Comparison of ENCODE assay signal across 17 cellular contexts in genomic region chr12:6471992-6472366, GRCh38. TPM values are rescaled to one million over a fixed set of nuclear protein-coding genes. Genes with fewer than 3 reads are reported as not detected.
DNase-seq lines count a peak whose midpoint lies in the region; ATAC-seq and TF ChIP-seq lines count a peak whose summit lies in the region.
"Had no signal": no experiment of that assay in that cellular context is flagged by ENCODE, and none has a peak within 500 bp of the region (broad histone marks: within the 10 kb centered on the region; RNA-seq: fewer than 3 reads in every experiment).

No MANE protein-coding gene starts in this region.

- H3K27ac ChIP-seq in ovary, result no peak overlapping the region

- H3K4me3 ChIP-seq in ovary, result no peak overlapping the region

- peaks cover 28% of the 10 kb centered on the region for H3K36me3 Mint-ChIP-seq in activated T-helper 1 cell treated with anti-CD3 and anti-CD28 coated beads, Interleukin-12 subunit alpha, Interleukin-12 subunit beta, Interleukin-2, Interleukin-4 antibody, amounts not matched to agents 30 ng/mL and 10 ng/mL and 1 ng/mL, durations not matched to agents 14 hours and 24 hours and 36 hours (ENCODE audit: low read depth)

- H3K27me3 Mint-ChIP-seq in activated T-helper 1 cell treated with anti-CD3 and anti-CD28 coated beads, Interleukin-12 subunit alpha, Interleukin-12 subunit beta, Interleukin-2, Interleukin-4 antibody, amounts not matched to agents 30 ng/mL and 10 ng/mL and 1 ng/mL, durations not matched to agents 14 hours and 24 hours and 36 hours (ENCODE audit: insufficient read depth), result peaks cover 1% of the 10 kb centered on the region

- no peaks in the 10 kb centered on the region for H3K9me3 ChIP-seq in ovary
- H3K9me3 ChIP-seq: gastrocnemius medialis, Peyer's patch had no signal

- H3K27ac Mint-ChIP-seq in activated T-helper 1 cell treated with anti-CD3 and anti-CD28 coated beads, Interleukin-12 subunit alpha, Interleukin-12 subunit beta, Interleukin-2, Interleukin-4 antibody, amounts not matched to agents 30 ng/mL and 10 ng/mL and 1 ng/mL, durations not matched to agents 14 hours and 24 hours and 36 hours, result peak overlapping the region; percentile 85

- no peak for TF ChIP-seq CTCF in ovary (IDR thresholded peaks at IDR 0.05)

- TF ChIP-seq EP300 in ovary (IDR thresholded peaks at IDR 0.05), result no peak

- DNase-seq in AG08395 (ENCODE audit: low spot score) (peak; percentile 69), EH (ENCODE audit: low read depth) (peak; percentile 33), kidney glomerular epithelial cell (lab: John Stamatoyannopoulos, UW) (peak; percentile 14), DMS114 treated with DMSO at 0.1 percent for 48 hours (lab: John Stamatoyannopoulos, UW; ENCODE audit: unreplicated experiment) (no peak), ovary (no peak)
- DNase-seq in activated T-helper 1 cell treated with anti-CD3 and anti-CD28 coated beads, Interleukin-12 subunit alpha, Interleukin-12 subunit beta, Interleukin-2, Interleukin-4 antibody, amounts not matched to agents 30 ng/mL and 10 ng/mL and 1 ng/mL, durations not matched to agents 14 hours and 24 hours and 36 hours (ENCODE audit: low spot score), result no peak
- DNase-seq: amygdala; CD8-positive, alpha-beta T cell; gastrocnemius medialis; kidney; NCI-H1694; NCI-H526 treated with DMSO at 0.1 percent for 48 hours; Peyer's patch had no signal

- no peaks in the 10 kb centered on the region for H3K9me3 Mint-ChIP-seq in activated T-helper 1 cell treated with anti-CD3 and anti-CD28 coated beads, Interleukin-12 subunit alpha, Interleukin-12 subunit beta, Interleukin-2, Interleukin-4 antibody, amounts not matched to agents 30 ng/mL and 10 ng/mL and 1 ng/mL, durations not matched to agents 14 hours and 24 hours and 36 hours
- H3K9me3 Mint-ChIP-seq: CD8-positive, alpha-beta T cell had no signal

- H3K4me1 ChIP-seq in ovary (ENCODE audit: insufficient read depth), result peaks cover 3% of the 10 kb centered on the region

- no peaks in the 10 kb centered on the region for H3K36me3 ChIP-seq in ovary
- H3K36me3 ChIP-seq: gastrocnemius medialis, Peyer's patch had no signal

- 74 to 82% (median 79%) methylated on average over 1 of the region's 1 CpG for WGBS in ovary, 3 donors

- intact Hi-C loops in activated T-helper 1 cell treated with anti-CD3 and anti-CD28 coated beads, Interleukin-12 subunit alpha, Interleukin-12 subunit beta, Interleukin-2, Interleukin-4 antibody, amounts not matched to agents 30 ng/mL and 10 ng/mL and 1 ng/mL, durations not matched to agents 14 hours and 24 hours and 36 hours (cut with micrococcal nuclease), result loop anchor here (2.0 to 5.0 kb wide), 5 partner anchors 85 to 470 kb away; partner anchors contain the start of genes C12orf57, IFFO1 and RNU7-1
- intact Hi-C loops in ovary (cut with DNase I), result no loop called here

- no peaks in the 10 kb centered on the region for H3K27me3 ChIP-seq in ovary
- H3K27me3 ChIP-seq: gastrocnemius medialis, Peyer's patch had no signal

- peaks cover 43% of the 10 kb centered on the region for H3K4me1 Mint-ChIP-seq in activated T-helper 1 cell treated with anti-CD3 and anti-CD28 coated beads, Interleukin-12 subunit alpha, Interleukin-12 subunit beta, Interleukin-2, Interleukin-4 antibody, amounts not matched to agents 30 ng/mL and 10 ng/mL and 1 ng/mL, durations not matched to agents 14 hours and 24 hours and 36 hours (ENCODE audit: low read depth)

- TF ChIP-seq POLR2A in ovary (IDR thresholded peaks at IDR 0.05), result no peak

- ATAC-seq in GM18502 (IDR thresholded peaks at IDR 0.05; ENCODE audit: poor library complexity, unreplicated experiment) (no peak), HG03565 (IDR thresholded peaks at IDR 0.05; ENCODE audit: unreplicated experiment) (no peak)
- ATAC-seq: CD8-positive, alpha-beta T cell had no signal

- peak overlapping the region; percentile 93 for H3K4me3 Mint-ChIP-seq in activated T-helper 1 cell treated with anti-CD3 and anti-CD28 coated beads, Interleukin-12 subunit alpha, Interleukin-12 subunit beta, Interleukin-2, Interleukin-4 antibody, amounts not matched to agents 30 ng/mL and 10 ng/mL and 1 ng/mL, durations not matched to agents 14 hours and 24 hours and 36 hours

RNA-seq across cellular contexts. Expression of gene VAMP1, which starts 1.5 kb away (rescaled TPM):
- total RNA-seq in activated T-helper 1 cell treated with anti-CD3 and anti-CD28 coated beads, Interleukin-12 subunit alpha, Interleukin-12 subunit beta, Interleukin-2, Interleukin-4 antibody, amounts not matched to agents 30 ng/mL and 10 ng/mL and 1 ng/mL, durations not matched to agents 14 hours and 24 hours and 36 hours, result 49.7 and 52.8 TPM in 2 replicates
- 10 to 100 TPM in 1 of 7 donors, 1 to 10 TPM in 6; 2.5 to 10.5 (median 5.8) TPM for total RNA-seq in ovary
- polyA plus RNA-seq in ovary, result 10 to 100 TPM in 1 of 2 donors, 1 to 10 TPM in 1; 5.2 to 11.9 TPM

RNA-seq across cellular contexts. Expression of gene TAPBPL, which starts 20.1 kb away (rescaled TPM):
- 34.1 and 34.3 TPM in 2 replicates for total RNA-seq in activated T-helper 1 cell treated with anti-CD3 and anti-CD28 coated beads, Interleukin-12 subunit alpha, Interleukin-12 subunit beta, Interleukin-2, Interleukin-4 antibody, amounts not matched to agents 30 ng/mL and 10 ng/mL and 1 ng/mL, durations not matched to agents 14 hours and 24 hours and 36 hours
- total RNA-seq in ovary, result 10 to 100 TPM; 10.3 to 23.4 (median 15.3) TPM
- 10 to 100 TPM; 16.5 to 37.5 TPM for polyA plus RNA-seq in ovary

RNA-seq across cellular contexts. Expression of gene MRPL51, which starts 21.1 kb away (rescaled TPM):
- total RNA-seq in activated T-helper 1 cell treated with anti-CD3 and anti-CD28 coated beads, Interleukin-12 subunit alpha, Interleukin-12 subunit beta, Interleukin-2, Interleukin-4 antibody, amounts not matched to agents 30 ng/mL and 10 ng/mL and 1 ng/mL, durations not matched to agents 14 hours and 24 hours and 36 hours, result 250 and 258 TPM in 2 replicates
- total RNA-seq in ovary, result 100 to 1,000 TPM in 4 of 7 donors, 10 to 100 TPM in 3; 27.5 to 119 (median 108) TPM
- 100 to 1,000 TPM in 1 of 2 donors, 10 to 100 TPM in 1; 74.1 to 142 TPM for polyA plus RNA-seq in ovary

RNA-seq across cellular contexts. Expression of gene NCAPD2, which starts 21.9 kb away (rescaled TPM):
- 91.6 and 93.4 TPM in 2 replicates for total RNA-seq in activated T-helper 1 cell treated with anti-CD3 and anti-CD28 coated beads, Interleukin-12 subunit alpha, Interleukin-12 subunit beta, Interleukin-2, Interleukin-4 antibody, amounts not matched to agents 30 ng/mL and 10 ng/mL and 1 ng/mL, durations not matched to agents 14 hours and 24 hours and 36 hours
- total RNA-seq in ovary, result 10 to 100 TPM; 11.5 to 19.5 (median 16.4) TPM
- 10 to 100 TPM in 1 of 2 donors, 1 to 10 TPM in 1; 8.8 to 19.4 TPM for polyA plus RNA-seq in ovary

RNA-seq across cellular contexts. Expression of gene CD27, which starts 27.2 kb away (rescaled TPM):
- 82.1 and 82.3 TPM in 2 replicates for total RNA-seq in activated T-helper 1 cell treated with anti-CD3 and anti-CD28 coated beads, Interleukin-12 subunit alpha, Interleukin-12 subunit beta, Interleukin-2, Interleukin-4 antibody, amounts not matched to agents 30 ng/mL and 10 ng/mL and 1 ng/mL, durations not matched to agents 14 hours and 24 hours and 36 hours
- under 1 TPM in 5 of 7 donors, not detected in 2; 0.34 to 0.87 (median 0.55) TPM for total RNA-seq in ovary
- under 1 TPM; 0.38 to 0.63 TPM for polyA plus RNA-seq in ovary
- total RNA-seq: dermis microvascular lymphatic vessel endothelial cell, myocyte had no signal

Comparison
In these comparisons a context has a peak if more than half of its experiments do, and no peak if none do; other contexts are left out.
1. DNase-seq: peak in AG08395 (single experiment), EH (single experiment) and kidney glomerular epithelial cell (single experiment); none in activated T-helper 1 cell treated with anti-CD3 and anti-CD28 coated beads, Interleukin-12 subunit alpha, Interleukin-12 subunit beta, Interleukin-2, Interleukin-4 antibody, amounts not matched to agents 30 ng/mL and 10 ng/mL and 1 ng/mL, durations not matched to agents 14 hours and 24 hours and 36 hours (single experiment), DMS114 treated with DMSO at 0.1 percent for 48 hours (single experiment) and ovary (0 of 5).